Comparison of ENCODE assay signal across 9 cellular contexts in genomic region chr7:135662123-135662372, GRCh38. TPM values are rescaled to one million over a fixed set of nuclear protein-coding genes. Genes with fewer than 3 reads are reported as not detected.
A peak's percentile ranks its signal among the peaks of the same experiment; 100 is the strongest.
DNase-seq lines count a peak whose midpoint lies in the region; ATAC-seq, FAIRE-seq and TF ChIP-seq lines count a peak whose summit lies in the region.
"Had no signal": no experiment of that assay in that cellular context is flagged by ENCODE, and none has a peak within 500 bp of the region (broad histone marks: within the 10 kb centered on the region; RNA-seq: fewer than 3 reads in every experiment).

No MANE protein-coding gene starts in this region.

- TF ChIP-seq CTCF in keratinocyte (optimal IDR thresholded peaks at IDR 0.05 in 1 of 3, IDR thresholded peaks at IDR 0.05 in 1 of 3, conservative IDR thresholded peaks at IDR 0.05 in 1 of 3; ENCODE audit: extremely low read depth in 1 of 3, insufficient read depth in 2 of 3, low read length in 3 of 3) = peak in 1 of 3 experiments; percentile 82

- H3K27ac ChIP-seq in keratinocyte (ENCODE audit: control insufficient read depth, insufficient read depth, low read length) (peak overlapping the region; percentile 97), temporal lobe (ENCODE audit: low read depth, low read length) (peak overlapping the region; percentile 88)

- peak overlapping the region; percentile 98 for H3K9ac ChIP-seq in keratinocyte (ENCODE audit: control insufficient read depth, extremely low read depth, insufficient read depth, low read length)

- H4K20me1 ChIP-seq in keratinocyte (ENCODE audit: control insufficient read depth, extremely low read depth, insufficient read depth, low read length) = no peaks in the 10 kb centered on the region

- intact Hi-C loops in posterior vena cava (cut with DNase I) = loop anchor here in 1 of 2 donors (10.0 kb wide), 1 partner anchor 313 kb away; the partner anchor contains the start of gene MTPN

- dilution Hi-C loops in keratinocyte (cut with MboI; ENCODE audit: extremely low pct_ligation_motif_present, low sequenced_read_pairs) = no loop called here

- peaks cover 22% of the 10 kb centered on the region for H3K4me1 Mint-ChIP-seq in activated T-helper 17 cell treated with anti-CD3 and anti-CD28 coated beads, Interleukin-2, amount 50 U/mL, for 72 hours

- no peaks in the 10 kb centered on the region for H3K36me3 ChIP-seq in keratinocyte (ENCODE audit: control insufficient read depth in 2 of 2, extremely low read depth in 1 of 2, insufficient read depth in 2 of 2, low read length in 2 of 2)

- peak overlapping the region; percentile 99 for H3K27ac Mint-ChIP-seq in activated T-helper 17 cell treated with anti-CD3 and anti-CD28 coated beads, Interleukin-2, amount 50 U/mL, for 72 hours

- no peak for FAIRE-seq in keratinocyte (lab: Jason Lieb, UNC)
- FAIRE-seq: A204.1 had no signal

- no peaks in the 10 kb centered on the region for H3K27me3 Mint-ChIP-seq in activated T-helper 17 cell treated with anti-CD3 and anti-CD28 coated beads, Interleukin-2, amount 50 U/mL, for 72 hours

- no peaks in the 10 kb centered on the region for H3K9me3 ChIP-seq in keratinocyte (ENCODE audit: control insufficient read depth, low read depth, low read length)

- H3K9me1 ChIP-seq in keratinocyte (ENCODE audit: control insufficient read depth, extremely low read depth, insufficient read depth, low read length) = no peaks in the 10 kb centered on the region

- no peak for ATAC-seq in activated T-helper 17 cell treated with anti-CD3 and anti-CD28 coated beads, Interleukin-2, amount 50 U/mL, for 72 hours (replicated peaks)

- DNase-seq in SHP77 treated with DMSO at 0.1 percent for 48 hours (lab: John Stamatoyannopoulos, UW) (peak; percentile 82), SHP77 (lab: John Stamatoyannopoulos, UW) (no peak), keratinocyte (ENCODE audit: low read depth, low spot score) (no peak), posterior vena cava (ENCODE audit: low spot score) (no peak), HuH-7 (ENCODE audit: low spot score) (no peak), COLO668 (lab: John Stamatoyannopoulos, UW; ENCODE audit: unreplicated experiment) (no peak)

- peak overlapping the region; percentile 93 for H3K4me2 ChIP-seq in keratinocyte (ENCODE audit: control insufficient read depth, extremely low read depth, insufficient read depth, low read depth, low read length)

- H3K4me3 Mint-ChIP-seq in activated T-helper 17 cell treated with anti-CD3 and anti-CD28 coated beads, Interleukin-2, amount 50 U/mL, for 72 hours = peak overlapping the region; percentile 100

- H3K4me1 ChIP-seq in keratinocyte (ENCODE audit: control insufficient read depth, extremely low read depth, insufficient read depth, low read length) = peaks cover 22% of the 10 kb centered on the region

- H3K4me3 ChIP-seq in keratinocyte (ENCODE audit: control insufficient read depth in 2 of 3, extremely low read depth in 1 of 3, insufficient read depth in 2 of 3, low read depth in 1 of 3, low read length in 3 of 3) = peak overlapping the region; percentile 93 to 100 (median 98)

- peaks cover 13% of the 10 kb centered on the region for H3K36me3 Mint-ChIP-seq in activated T-helper 17 cell treated with anti-CD3 and anti-CD28 coated beads, Interleukin-2, amount 50 U/mL, for 72 hours (ENCODE audit: low read depth)

- H3K79me2 ChIP-seq in keratinocyte (ENCODE audit: control insufficient read depth, insufficient read depth, low read length) = peaks cover 47% of the 10 kb centered on the region

- no peaks in the 10 kb centered on the region for H3K27me3 ChIP-seq in keratinocyte (ENCODE audit: control insufficient read depth, extremely low read depth, insufficient read depth, low read length)

- H3K9me3 Mint-ChIP-seq in activated T-helper 17 cell treated with anti-CD3 and anti-CD28 coated beads, Interleukin-2, amount 50 U/mL, for 72 hours = no peaks in the 10 kb centered on the region

- H2AFZ ChIP-seq in keratinocyte (ENCODE audit: control insufficient read depth, low read length) = peak overlapping the region; percentile 97

RNA-seq across cellular contexts. Expression of gene STMP1, which starts 0.3 kb away (rescaled TPM):
- total RNA-seq in activated T-helper 17 cell treated with anti-CD3 and anti-CD28 coated beads, Interleukin-2, amount 50 U/mL, for 72 hours = 10 to 100 TPM; 10.5 to 11.1 TPM
- polyA plus RNA-seq in keratinocyte = 16.6 to 30.5 TPM (median 24.8 TPM) in 3 replicates
- polyA plus RNA-seq in keratinocyte (2011; ENCODE audit: low read depth) = 5.7 TPM
- polyA plus RNA-seq in keratinocyte (2011; cell fraction: cytosol; rRNA removed) = 21.2 and 34.3 TPM in 2 replicates
- 8.8 and 11.2 TPM in 2 replicates for polyA plus RNA-seq in keratinocyte (2011; cell fraction: nucleus; rRNA removed)
- 23.6 and 31.3 TPM in 2 replicates for polyA plus RNA-seq in keratinocyte (2012; ENCODE audit: low replicate concordance)
- 6.4 to 13.8 TPM (median 7.7 TPM) in 3 replicates for polyA minus RNA-seq in keratinocyte
- polyA minus RNA-seq in keratinocyte (2011; cell fraction: cytosol; rRNA and poly(A)+ RNA removed) = 20.1 TPM
- 4.3 and 8.8 TPM in 2 replicates for polyA minus RNA-seq in keratinocyte (2011; cell fraction: nucleus; rRNA and poly(A)+ RNA removed)
- 22.9 TPM for total RNA-seq in temporal lobe
- 10 to 100 TPM; 26.3 to 34.4 TPM for total RNA-seq in posterior vena cava
